ENCODE assay signal across 26 cellular contexts in the genomic region with DNA sequence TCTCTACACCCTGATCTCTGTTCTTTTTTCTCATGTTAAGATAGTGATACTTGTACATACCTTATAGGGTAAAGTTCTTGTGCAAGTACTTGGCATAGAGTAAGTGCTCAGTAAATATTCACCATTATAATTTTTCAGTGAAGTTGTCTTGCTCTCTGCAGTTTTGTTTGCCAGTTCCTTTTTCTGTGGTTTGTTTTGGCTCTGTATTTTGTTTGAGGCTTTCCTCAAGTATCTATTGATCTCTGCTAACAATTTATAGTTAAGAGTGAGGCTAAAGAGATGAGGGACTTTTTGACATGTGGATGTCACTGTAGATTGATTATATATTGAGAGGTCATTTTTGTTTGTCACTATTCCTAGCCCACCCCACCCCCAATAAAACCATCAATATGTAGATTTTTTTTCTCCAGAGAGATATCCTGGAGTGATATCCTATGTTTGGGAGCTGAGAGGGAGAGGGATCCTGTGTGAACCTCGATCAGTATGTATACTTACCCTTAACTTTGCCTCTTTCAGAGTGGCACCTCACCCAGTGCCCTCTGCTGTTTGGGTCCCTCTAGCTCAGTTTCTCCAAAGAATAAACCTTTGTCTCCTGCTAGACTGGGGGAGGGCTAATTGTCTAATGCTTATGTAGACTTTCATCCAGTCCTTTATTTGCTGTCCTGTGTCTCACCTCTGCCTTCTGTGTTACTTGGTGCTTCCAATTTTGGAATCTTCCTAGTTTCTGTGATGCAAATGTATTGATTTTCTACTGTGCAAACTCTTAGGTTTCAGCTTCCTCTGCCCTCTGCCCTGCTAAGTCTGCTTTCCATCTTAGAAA. TPM values are rescaled to one million over a fixed set of nuclear protein-coding genes. Genes with fewer than 3 reads are reported as not detected.
A peak's percentile ranks its signal among the peaks of the same experiment; 100 is the strongest.
DNase-seq lines count a peak whose midpoint lies in the region; ATAC-seq and TF ChIP-seq lines count a peak whose summit lies in the region.
"Had no signal": no experiment of that assay in that cellular context is flagged by ENCODE, and none has a peak within 500 bp of the region (broad histone marks: within the 10 kb centered on the region; RNA-seq: fewer than 3 reads in every experiment).

No MANE protein-coding gene starts in this region.

- H3K4me3 ChIP-seq in HEK293 (ENCODE audit: low read depth, low read length): no peak overlapping the region
- no peak overlapping the region for H3K4me3 ChIP-seq in Panc1 (ENCODE audit: low read depth in 2 of 2, low read length in 2 of 2)
- H3K4me3 ChIP-seq: K562, Peyer's patch, SJSA1, upper lobe of right lung had no signal

- H3K9me3 ChIP-seq in HEK293 (ENCODE audit: control insufficient read depth, insufficient read depth, low read depth, low read length): no peaks in the 10 kb centered on the region
- H3K9me3 ChIP-seq in Panc1 (ENCODE audit: control insufficient read depth, insufficient read depth, low read depth, low read length): no peaks in the 10 kb centered on the region
- H3K9me3 ChIP-seq: Peyer's patch, SJSA1, upper lobe of right lung had no signal

- TF ChIP-seq CTCF in HEK293 (tag by site-specific recombination; IDR thresholded peaks at IDR 0.05): no peak
- peak; percentile 11; the same call in 1 of the 2 replicates for TF ChIP-seq CTCF in Panc1 (IDR thresholded peaks at IDR 0.05)

- intact Hi-C loops in Panc1 (cut with micrococcal nuclease; ENCODE audit: unreplicated experiment): no loop called here

- in situ Hi-C loops in Panc1 (cut with HindIII; ENCODE audit: low pct_unique_long_range_greater_than_20kb, low sequenced_read_pairs): no loop called here

- POLR2A ChIA-PET in HEK293 (lab: Yijun Ruan, JAX) (no interaction called here), Panc1 (lab: Charles Lee) (no interaction called here), HEK293T (lab: Yijun Ruan, JAX) (no interaction called here)

- CTCF ChIA-PET in HEK293 (lab: Yijun Ruan, JAX) (no interaction called here), Panc1 (lab: Charles Lee) (no interaction called here), HEK293T (lab: Yijun Ruan, JAX) (interaction anchor here (0.6 kb wide), 1 partner anchor 145 kb away, joined by 4 read pairs; no protein-coding TSS in a partner anchor)

- no peaks in the 10 kb centered on the region for H3K27me3 ChIP-seq in Panc1 (ENCODE audit: control insufficient read depth, insufficient read depth, low read length)
- H3K27me3 ChIP-seq: Peyer's patch, SJSA1, upper lobe of right lung had no signal

- no TSS peak for BruUV-seq in Panc1 (replicated peaks; lab: Mats Ljungman, UMichigan)

- H3K4me1 ChIP-seq in HEK293 (ENCODE audit: control insufficient read depth, insufficient read depth, low read length): no peaks in the 10 kb centered on the region
- no peaks in the 10 kb centered on the region for H3K4me1 ChIP-seq in Panc1 (ENCODE audit: control insufficient read depth, insufficient read depth, low read length)
- H3K4me1 ChIP-seq: Peyer's patch, upper lobe of right lung had no signal

- H3K36me3 ChIP-seq in HEK293 (ENCODE audit: control insufficient read depth in 2 of 2, insufficient read depth in 1 of 2, low read length in 2 of 2) (no peaks in the 10 kb centered on the region; a peak in 1 of 3 replicates), Panc1 (ENCODE audit: control insufficient read depth, insufficient read depth, low read length) (no peaks in the 10 kb centered on the region; the same call in 1 of the 2 replicates)
- H3K36me3 ChIP-seq: SJSA1, upper lobe of right lung had no signal

- DNase-seq in DMS53 treated with DMSO at 0.1 percent for 48 hours (lab: John Stamatoyannopoulos, UW; ENCODE audit: unreplicated experiment) (peak; percentile 23), Panc1 (ENCODE audit: low read depth, low spot score) (no peak), iris pigment epithelial cell (ENCODE audit: low read depth) (peak; percentile 6), HEK293T (ENCODE audit: extremely low spot score) (no peak), middle frontal gyrus (ENCODE audit: extremely low spot score, low spot score) (no peak), SIG-M5 treated with dmso at 0.1 percent for 504 hours (lab: John Stamatoyannopoulos, UW; ENCODE audit: unreplicated experiment) (no peak), epidermal melanocyte (ENCODE audit: insufficient read length, low spot score) (no peak)
- DNase-seq: activated naive CD4-positive, alpha-beta T cell treated with anti-CD3 and anti-CD28 coated beads, Interleukin-2, amount 10 ng/mL, durations not matched to agents 7 days and 5 days; activated T-cell treated with anti-CD3 and anti-CD28 coated beads, Interleukin-2, amount 50 U/mL, for 24 hours; aorta; caudate nucleus; CD4-positive, alpha-beta T cell; dermis blood vessel endothelial cell; foreskin melanocyte; hypothalamus; islet precursor cell; mammary epithelial cell; naive B cell; NCI-H2107; NCI-H82; Peyer's patch; right cardiac atrium; upper lobe of right lung had no signal

- ATAC-seq in Panc1: no peak
- ATAC-seq: K562, right cardiac atrium, upper lobe of right lung had no signal

- no peak overlapping the region for H3K27ac ChIP-seq in HEK293 (ENCODE audit: extremely low read depth, low read depth, low read length)
- no peak overlapping the region for H3K27ac ChIP-seq in Panc1 (ENCODE audit: low read length)
- H3K27ac ChIP-seq: Peyer's patch, SJSA1, upper lobe of right lung had no signal

TF ChIP-seq in HEK293, 187 proteins besides CTCF, POLR2A, EP300 and RAD21:
- TF ChIP-seq, protein P1, sequence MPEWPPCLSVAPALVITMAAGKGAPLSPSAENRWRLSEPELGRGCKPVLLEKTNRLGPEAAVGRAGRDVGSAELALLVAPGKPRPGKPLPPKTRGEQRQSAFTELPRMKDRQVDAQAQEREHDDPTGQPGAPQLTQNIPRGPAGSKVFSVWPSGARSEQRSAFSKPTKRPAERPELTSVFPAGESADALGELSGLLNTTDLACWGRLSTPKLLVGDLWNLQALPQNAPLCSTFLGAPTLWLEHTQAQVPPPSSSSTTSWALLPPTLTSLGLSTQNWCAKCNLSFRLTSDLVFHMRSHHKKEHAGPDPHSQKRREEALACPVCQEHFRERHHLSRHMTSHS (tag by site-specific recombination; IDR thresholded peaks at IDR 0.05): no peak
- TF ChIP-seq ZNF664 (tag by site-specific recombination; IDR thresholded peaks at IDR 0.05): 0 out of 2 replicates have a peak, but pooled peaks have one; percentile 49

TF ChIP-seq in HEK293T, 16 proteins besides CTCF, POLR2A, EP300 and RAD21:
- TF ChIP-seq ELF4 (IDR thresholded peaks at IDR 0.05) (no peak), BHLHE40 (IDR thresholded peaks at IDR 0.05; ENCODE audit: borderline replicate concordance) (no peak), FOXK2 (IDR thresholded peaks at IDR 0.05) (no peak), ZNF384 (IDR thresholded peaks at IDR 0.05) (no peak), TARDBP (IDR thresholded peaks at IDR 0.05) (no peak), FOXM1 (IDR thresholded peaks at IDR 0.05; ENCODE audit: borderline replicate concordance) (no peak), NFRKB (IDR thresholded peaks at IDR 0.05) (no peak), L3MBTL2 (conservative IDR thresholded peaks at IDR 0.05) (no peak), SUZ12 (IDR thresholded peaks at IDR 0.05) (no peak), SP1 (IDR thresholded peaks at IDR 0.05) (no peak), ARNT (IDR thresholded peaks at IDR 0.05) (no peak), HDGF (IDR thresholded peaks at IDR 0.05; ENCODE audit: borderline replicate concordance) (no peak), CTBP1 (IDR thresholded peaks at IDR 0.05; ENCODE audit: borderline replicate concordance) (no peak), FOXA1 (IDR thresholded peaks at IDR 0.05) (no peak), LEF1 (IDR thresholded peaks at IDR 0.05; ENCODE audit: borderline replicate concordance) (no peak)
- TF ChIP-seq, protein P2, sequence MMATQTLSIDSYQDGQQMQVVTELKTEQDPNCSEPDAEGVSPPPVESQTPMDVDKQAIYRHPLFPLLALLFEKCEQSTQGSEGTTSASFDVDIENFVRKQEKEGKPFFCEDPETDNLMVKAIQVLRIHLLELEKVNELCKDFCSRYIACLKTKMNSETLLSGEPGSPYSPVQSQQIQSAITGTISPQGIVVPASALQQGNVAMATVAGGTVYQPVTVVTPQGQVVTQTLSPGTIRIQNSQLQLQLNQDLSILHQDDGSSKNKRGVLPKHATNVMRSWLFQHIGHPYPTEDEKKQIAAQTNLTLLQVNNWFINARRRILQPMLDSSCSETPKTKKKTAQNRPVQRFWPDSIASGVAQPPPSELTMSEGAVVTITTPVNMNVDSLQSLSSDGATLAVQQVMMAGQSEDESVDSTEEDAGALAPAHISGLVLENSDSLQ (IDR thresholded peaks at IDR 0.05): no peak

RNA-seq across cellular contexts. Expression of gene MTX2, which starts 48.2 kb away (rescaled TPM):
- 28.7 TPM for total RNA-seq in Panc1 (2021; ENCODE audit: unreplicated experiment)
- polyA plus RNA-seq in Panc1 (2012; ENCODE audit: insufficient read length): 34.5 TPM

Comparison
In these comparisons a context has a peak if more than half of its experiments do, and no peak if none do; other contexts are left out.
1. DNase-seq: peak in DMS53 treated with DMSO at 0.1 percent for 48 hours (single experiment) and iris pigment epithelial cell (single experiment); none in Panc1 (single experiment), HEK293T (single experiment), middle frontal gyrus (single experiment), SIG-M5 treated with dmso at 0.1 percent for 504 hours (single experiment) and epidermal melanocyte (single experiment).